ENCODE assay signal across 19 cellular contexts in the genomic region with DNA sequence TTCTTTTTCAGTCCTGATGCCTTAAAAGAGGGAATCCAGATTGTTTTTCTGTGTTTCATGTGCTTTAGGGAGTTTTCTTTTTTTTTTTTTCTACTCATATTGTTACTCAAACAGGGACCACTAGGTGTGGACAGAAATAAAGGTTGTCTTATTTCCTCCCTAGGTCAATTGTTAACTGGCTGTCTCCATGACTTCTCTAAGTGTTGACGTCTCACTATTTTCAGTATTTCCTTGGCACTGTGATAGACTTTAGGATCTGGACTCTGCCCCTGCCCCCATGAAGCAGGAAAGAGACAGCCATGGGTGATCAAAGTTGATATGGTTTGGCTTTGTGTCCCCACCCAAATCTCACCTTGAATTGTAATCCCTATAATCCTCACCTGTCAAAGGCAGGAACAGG.
"Had no signal": no experiment of that assay in that cellular context is flagged by ENCODE, and none has a peak within 500 bp of the region (broad histone marks: within the 10 kb centered on the region; RNA-seq: fewer than 3 reads in every experiment).

No MANE protein-coding gene starts in this region.

- H3K27me3 ChIP-seq: colonic mucosa, foreskin keratinocyte, hepatocyte, pancreas, tibial artery, upper lobe of right lung, vagina had no signal

- H3K9me3 Mint-ChIP-seq: natural killer cell had no signal

- FAIRE-seq: endothelial cell of umbilical vein, kidney, pancreas had no signal

- H3K4me2 ChIP-seq: hepatocyte had no signal

- H2AFZ ChIP-seq: hepatocyte had no signal

- H3K27ac ChIP-seq: colonic mucosa, foreskin keratinocyte, hepatocyte, pancreas, prostate gland, tibial artery, upper lobe of right lung, vagina had no signal

- H3K79me2 ChIP-seq: hepatocyte had no signal

- H3K4me3 ChIP-seq: colonic mucosa, hepatocyte, pancreas, prostate gland, tibial artery, upper lobe of right lung, vagina had no signal

- ATAC-seq: foreskin keratinocyte; natural killer cell; pancreas; sciatic nerve; stimulated activated memory B cell treated with anti-CD40 and anti-IgM and Interleukin-4, amounts not matched to agents 10 μg/mL and 1 μg/mL and 100 μg/mL, for 72 hours; upper lobe of right lung had no signal

- H3K4me1 Mint-ChIP-seq: natural killer cell; neural crest cell; stimulated activated memory B cell treated with anti-CD40 and anti-IgM and Interleukin-4, amounts not matched to agents 10 μg/mL and 1 μg/mL and 100 μg/mL, for 72 hours had no signal

- H3K27ac Mint-ChIP-seq: natural killer cell; stimulated activated memory B cell treated with anti-CD40 and anti-IgM and Interleukin-4, amounts not matched to agents 10 μg/mL and 1 μg/mL and 100 μg/mL, for 72 hours; stimulated activated naive CD8-positive, alpha-beta T cell treated with anti-CD3 and anti-CD28 coated beads, Interleukin-15, Interleukin-2, amounts not matched to agents 100 ng/mL and 50 ng/mL, for 24 hours had no signal

- H3K4me3 Mint-ChIP-seq: natural killer cell; neural crest cell; stimulated activated memory B cell treated with anti-CD40 and anti-IgM and Interleukin-4, amounts not matched to agents 10 μg/mL and 1 μg/mL and 100 μg/mL, for 72 hours; stimulated activated naive CD8-positive, alpha-beta T cell treated with anti-CD3 and anti-CD28 coated beads, Interleukin-15, Interleukin-2, amounts not matched to agents 100 ng/mL and 50 ng/mL, for 24 hours had no signal

- H3K9me3 ChIP-seq: colonic mucosa, pancreas, prostate gland, tibial artery, upper lobe of right lung, vagina had no signal

- H3K36me3 Mint-ChIP-seq: natural killer cell; stimulated activated memory B cell treated with anti-CD40 and anti-IgM and Interleukin-4, amounts not matched to agents 10 μg/mL and 1 μg/mL and 100 μg/mL, for 72 hours had no signal

- H3K4me1 ChIP-seq: colonic mucosa, foreskin keratinocyte, pancreas, prostate gland, tibial artery, upper lobe of right lung, vagina had no signal

- DNase-seq: colonic mucosa; dermis blood vessel endothelial cell; erythroblast; foreskin keratinocyte; kidney; natural killer cell; nucleus accumbens; pancreas; stimulated activated CD4-positive, alpha-beta T cell treated with anti-CD3 and anti-CD28 coated beads, Interleukin-4, amount 100 ng/mL, for 24 hours; tibial artery; upper lobe of right lung had no signal

- H3K36me3 ChIP-seq: colonic mucosa, pancreas, prostate gland, tibial artery, upper lobe of right lung, vagina had no signal
